12 cellular contexts compared by ENCODE assay signal in genomic region chr9:77981907-77982306, GRCh38. TPM values are rescaled to one million over a fixed set of nuclear protein-coding genes. Genes with fewer than 3 reads are reported as not detected.
DNase-seq lines count a peak whose midpoint lies in the region; ATAC-seq and TF ChIP-seq lines count a peak whose summit lies in the region.
"Had no signal": no experiment of that assay in that cellular context is flagged by ENCODE, and none has a peak within 500 bp of the region (broad histone marks: within the 10 kb centered on the region; RNA-seq: fewer than 3 reads in every experiment).

No MANE protein-coding gene starts in this region.

- H3K27ac ChIP-seq in left ventricle myocardium inferior (replicated peaks) (peak overlapping the region; percentile 42), right cardiac atrium (ENCODE audit: low read length) (no peak overlapping the region)
- H3K27ac ChIP-seq: suprapubic skin had no signal

- H3K27me3 Mint-ChIP-seq in activated naive CD8-positive, alpha-beta T cell treated with anti-CD3 and anti-CD28 coated beads for 36 hours: no peaks in the 10 kb centered on the region
- no peaks in the 10 kb centered on the region for H3K27me3 Mint-ChIP-seq in activated CD8-positive, alpha-beta memory T cell treated with anti-CD3 and anti-CD28 coated beads, Interleukin-2, amount 10 ng/mL, durations not matched to agents 7 days and 5 days

- H3K4me3 ChIP-seq in left ventricle myocardium inferior (no peak overlapping the region), right cardiac atrium (ENCODE audit: low read length) (no peak overlapping the region)
- H3K4me3 ChIP-seq: suprapubic skin had no signal

- CTCF ChIA-PET in activated CD8-positive, alpha-beta memory T cell treated with anti-CD3 and anti-CD28 coated beads, Interleukin-2, amount 10 ng/mL, durations not matched to agents 7 days and 5 days (lab: Charles Lee): no interaction called here

- H3K27me3 ChIP-seq in left ventricle myocardium inferior (ENCODE audit: low read depth) (no peaks in the 10 kb centered on the region), right cardiac atrium (ENCODE audit: control insufficient read depth, insufficient read depth) (no peaks in the 10 kb centered on the region)
- H3K27me3 ChIP-seq: suprapubic skin had no signal

- peaks cover 10% of the 10 kb centered on the region for H3K36me3 Mint-ChIP-seq in activated naive CD8-positive, alpha-beta T cell treated with anti-CD3 and anti-CD28 coated beads for 36 hours
- H3K36me3 Mint-ChIP-seq in activated CD8-positive, alpha-beta memory T cell treated with anti-CD3 and anti-CD28 coated beads, Interleukin-2, amount 10 ng/mL, durations not matched to agents 7 days and 5 days: no peaks in the 10 kb centered on the region

- no peak for ATAC-seq in right cardiac atrium
- ATAC-seq in HG03439 (IDR thresholded peaks at IDR 0.05; ENCODE audit: unreplicated experiment): no peak
- no peak for ATAC-seq in HG02938 (IDR thresholded peaks at IDR 0.05; ENCODE audit: unreplicated experiment)
- no peak for ATAC-seq in activated CD8-positive, alpha-beta memory T cell treated with anti-CD3 and anti-CD28 coated beads, Interleukin-2, amount 10 ng/mL, durations not matched to agents 7 days and 5 days
- ATAC-seq: activated CD4-positive, CD25-positive, alpha-beta regulatory T cell treated with anti-CD3 and anti-CD28 coated beads, Interleukin-2, amount 50 U/mL, for 24 hours had no signal

- DNase-seq in left ventricle myocardium inferior (no peak), right cardiac atrium (no peak), kidney tubule cell (ENCODE audit: low spot score) (peak; percentile 42), NCI-H1092 treated with DMSO at 0.1 percent for 48 hours (lab: John Stamatoyannopoulos, UW) (no peak)
- DNase-seq in activated naive CD8-positive, alpha-beta T cell treated with anti-CD3 and anti-CD28 coated beads for 36 hours: no peak
- DNase-seq in activated CD8-positive, alpha-beta memory T cell treated with anti-CD3 and anti-CD28 coated beads, Interleukin-2, amount 10 ng/mL, durations not matched to agents 7 days and 5 days: no peak
- DNase-seq: hippocampal formation, NCI-H2081 treated with DMSO at 0.1 percent for 48 hours had no signal

- intact Hi-C loops in left ventricle myocardium inferior (cut with micrococcal nuclease) (no loop called here), right cardiac atrium (cut with DNase I) (no loop called here)

- peak overlapping the region; percentile 19 for H3K27ac Mint-ChIP-seq in activated naive CD8-positive, alpha-beta T cell treated with anti-CD3 and anti-CD28 coated beads for 36 hours
- no peak overlapping the region for H3K27ac Mint-ChIP-seq in activated CD8-positive, alpha-beta memory T cell treated with anti-CD3 and anti-CD28 coated beads, Interleukin-2, amount 10 ng/mL, durations not matched to agents 7 days and 5 days

- H3K36me3 ChIP-seq in left ventricle myocardium inferior: peaks cover 8% of the 10 kb centered on the region
- H3K36me3 ChIP-seq: suprapubic skin had no signal

- H3K4me1 ChIP-seq in left ventricle myocardium inferior (peaks cover 53% of the 10 kb centered on the region), right cardiac atrium (ENCODE audit: control insufficient read depth, insufficient read depth, low read length) (peaks cover 4% of the 10 kb centered on the region)

- WGBS in right cardiac atrium: 79% methylated on average over 1 of the region's 1 CpG

- no peak overlapping the region for H3K4me3 Mint-ChIP-seq in activated naive CD8-positive, alpha-beta T cell treated with anti-CD3 and anti-CD28 coated beads for 36 hours
- H3K4me3 Mint-ChIP-seq in activated CD8-positive, alpha-beta memory T cell treated with anti-CD3 and anti-CD28 coated beads, Interleukin-2, amount 10 ng/mL, durations not matched to agents 7 days and 5 days: no peak overlapping the region

- H3K9me3 ChIP-seq in left ventricle myocardium inferior (replicated peaks) (no peaks in the 10 kb centered on the region), right cardiac atrium (ENCODE audit: control insufficient read depth, low read length) (no peaks in the 10 kb centered on the region)
- H3K9me3 ChIP-seq: suprapubic skin had no signal

- TF ChIP-seq CTCF in left ventricle myocardium inferior (IDR thresholded peaks at IDR 0.05; ENCODE audit: borderline replicate concordance): no peak

- peaks cover 73% of the 10 kb centered on the region for H3K4me1 Mint-ChIP-seq in activated naive CD8-positive, alpha-beta T cell treated with anti-CD3 and anti-CD28 coated beads for 36 hours
- peaks cover 62% of the 10 kb centered on the region for H3K4me1 Mint-ChIP-seq in activated CD8-positive, alpha-beta memory T cell treated with anti-CD3 and anti-CD28 coated beads, Interleukin-2, amount 10 ng/mL, durations not matched to agents 7 days and 5 days

- H3K9me3 Mint-ChIP-seq in activated naive CD8-positive, alpha-beta T cell treated with anti-CD3 and anti-CD28 coated beads for 36 hours: no peaks in the 10 kb centered on the region
- no peaks in the 10 kb centered on the region for H3K9me3 Mint-ChIP-seq in activated CD8-positive, alpha-beta memory T cell treated with anti-CD3 and anti-CD28 coated beads, Interleukin-2, amount 10 ng/mL, durations not matched to agents 7 days and 5 days (ENCODE audit: low read depth)

RNA-seq across cellular contexts. Expression of gene GNAQ, which starts 49.7 kb away (rescaled TPM):
- total RNA-seq in left ventricle myocardium inferior (15.2 TPM), right cardiac atrium (10 to 100 TPM in 3 of 4 donors, 1 to 10 TPM in 1; 9.0 to 18.1 (median 16.9) TPM)
- 6.0 TPM for polyA plus RNA-seq in right cardiac atrium
- total RNA-seq in activated naive CD8-positive, alpha-beta T cell treated with anti-CD3 and anti-CD28 coated beads for 36 hours: 10 to 100 TPM; 22.4 to 22.7 TPM
- total RNA-seq in activated CD8-positive, alpha-beta memory T cell treated with anti-CD3 and anti-CD28 coated beads, Interleukin-2, amount 10 ng/mL, durations not matched to agents 7 days and 5 days: 10 to 100 TPM; 17.6 to 24.2 TPM
